In the genomic region with DNA sequence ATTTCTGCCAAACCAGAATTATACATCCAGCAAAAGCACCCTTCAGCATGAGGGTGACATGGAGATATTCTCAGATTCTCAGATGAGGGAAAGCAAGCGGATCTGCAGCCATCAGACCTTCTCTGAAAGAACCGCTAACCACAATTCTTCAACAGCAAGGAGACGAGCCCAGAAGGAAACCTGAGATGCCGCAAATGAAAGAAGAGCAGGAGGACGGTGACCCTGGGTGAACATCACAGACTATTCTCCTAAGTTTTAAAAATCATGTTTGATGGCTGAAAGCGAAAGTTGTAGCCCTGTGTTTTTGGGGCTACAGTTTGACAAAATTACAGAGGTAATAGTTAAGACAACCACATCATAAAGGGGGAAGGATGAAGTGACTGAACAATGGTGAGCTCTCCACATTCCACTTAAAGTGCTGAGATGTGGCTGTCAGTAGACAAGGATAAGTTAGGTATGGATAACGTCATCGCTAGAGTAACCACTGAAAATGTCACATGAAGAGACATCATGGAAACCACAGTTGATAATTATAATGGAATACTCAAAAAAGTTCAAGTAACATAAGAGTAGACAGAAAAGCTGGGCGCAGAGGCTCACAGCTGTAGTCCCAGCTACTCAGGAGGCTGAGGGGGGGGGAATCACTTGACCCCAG, we compare ENCODE assay signal across 23 cellular contexts. TPM values are rescaled to one million over a fixed set of nuclear protein-coding genes. Genes with fewer than 3 reads are reported as not detected.
A peak's percentile ranks its signal among the peaks of the same experiment; 100 is the strongest.
DNase-seq lines count a peak whose midpoint lies in the region; ATAC-seq and TF ChIP-seq lines count a peak whose summit lies in the region.
"Had no signal": no experiment of that assay in that cellular context is flagged by ENCODE, and none has a peak within 500 bp of the region (broad histone marks: within the 10 kb centered on the region; RNA-seq: fewer than 3 reads in every experiment).

No MANE protein-coding gene starts in this region.

- WGBS in lower leg skin, 2 donors, result 90 to 95% methylated on average over 9 of the region's 9 CpGs

- peaks cover 14% of the 10 kb centered on the region for H3K27me3 ChIP-seq in KMS-11 (ENCODE audit: insufficient read depth, low read depth)

- peak overlapping the region; percentile 3; the same call in 1 of the 2 replicates for H3K27ac ChIP-seq in KMS-11
- H3K27ac ChIP-seq: GM23248, PC-9 had no signal

- peak; percentile 6 for DNase-seq in Right ventricle myocardium superior
- DNase-seq in left ventricle myocardium superior, result no peak
- DNase-seq in fibroblast of peridontal ligament (ENCODE audit: extremely low read depth), result peak; percentile 17
- no peak for DNase-seq in hypothalamus (lab: John Stamatoyannopoulos, UW)
- DNase-seq in lower leg skin (ENCODE audit: low spot score in 2 of 2), result no peak
- DNase-seq in NCI-H526 treated with DMSO at 0.1 percent for 48 hours (lab: John Stamatoyannopoulos, UW), result no peak
- DNase-seq: CD4-positive, alpha-beta memory T cell; GM23248; HCEC 1CT; IMR-90; Kasumi-1; NCI-H1048; NCI-H1417 treated with DMSO at 0.1 percent for 48 hours; NCI-H187; NCI-H226; NCI-H526; PC-9; SIG-M5; SK-N-SH had no signal

- no peaks in the 10 kb centered on the region for H3K36me3 ChIP-seq in KMS-11 (ENCODE audit: insufficient read depth)

- no peak overlapping the region for H3K9ac ChIP-seq in KMS-11
- H3K9ac ChIP-seq: GM23248, SK-N-SH had no signal

- no peak overlapping the region for H3K4me3 ChIP-seq in KMS-11 (IDR thresholded peaks at IDR 0.05; ENCODE audit: insufficient read depth, low read depth, low read length)
- no peak overlapping the region for H3K4me3 ChIP-seq in lower leg skin (ENCODE audit: low read depth, poor library complexity, severe bottlenecking)
- H3K4me3 ChIP-seq: GM23248, PC-9 had no signal

- TF ChIP-seq POLR2A in lower leg skin (IDR thresholded peaks at IDR 0.05), result no peak

- no peak for ATAC-seq in Right ventricle myocardium superior (ENCODE audit: poor library complexity)
- no peak for ATAC-seq in left ventricle myocardium superior

- H3K4me2 ChIP-seq in KMS-11, result peak overlapping the region; percentile 70
- H3K4me2 ChIP-seq: PC-9, SK-N-SH had no signal

- no peak overlapping the region for H2AFZ ChIP-seq in KMS-11 (ENCODE audit: low read depth)
- H2AFZ ChIP-seq: GM23248, PC-9 had no signal

- no peaks in the 10 kb centered on the region for H3K79me2 ChIP-seq in KMS-11 (ENCODE audit: insufficient read depth, low read depth)

- intact Hi-C loops in Right ventricle myocardium superior (cut with DNase I), result no loop called here
- intact Hi-C loops in left ventricle myocardium superior (cut with micrococcal nuclease), result no loop called here
- intact Hi-C loops in lower leg skin (cut with DNase I; ENCODE audit: low total_unique reads), result no loop called here

- no peaks in the 10 kb centered on the region for H4K20me1 ChIP-seq in KMS-11 (ENCODE audit: insufficient read depth)

- no peak for TF ChIP-seq CTCF in KMS-11 (conservative IDR thresholded peaks at IDR 0.05; ENCODE audit: low read depth, low read length)
- TF ChIP-seq CTCF in lower leg skin (IDR thresholded peaks at IDR 0.05), result no peak

- H3K4me1 ChIP-seq in KMS-11 (ENCODE audit: low read depth, poor library complexity, severe bottlenecking), result peaks cover 41% of the 10 kb centered on the region

RNA-seq across cellular contexts. Expression of a gene that starts 31.5 kb away (rescaled TPM):
- total RNA-seq in Right ventricle myocardium superior, result 10.0 TPM
- total RNA-seq in left ventricle myocardium superior, result 10.2 TPM
- total RNA-seq in lower leg skin, result 10 to 100 TPM; 18.6 to 41.8 (median 24.3) TPM

RNA-seq across cellular contexts. Expression of a gene that starts 49.5 kb away (rescaled TPM):
- total RNA-seq in Right ventricle myocardium superior (not detected), left ventricle myocardium superior (not detected), lower leg skin (not detected)
- total RNA-seq: CD4-positive, alpha-beta memory T cell; GM23248; IMR-90; MCF 10A; T-helper 2 cell treated with Interferon-gamma antibody and Interleukin-4, amounts not matched to agents 100 ng/mL and 5 ng/mL, for 36 hours had no signal

RNA-seq across cellular contexts. Expression of a gene that starts 59.5 kb away (rescaled TPM):
- total RNA-seq in Right ventricle myocardium superior (12.2 TPM), left ventricle myocardium superior (10.7 TPM), lower leg skin (10 to 100 TPM; 24.1 to 44.3 (median 28.2) TPM)
- total RNA-seq: G401 had no signal

Comparison
In these comparisons a context has a peak if more than half of its experiments do, and no peak if none do; other contexts are left out.
1. DNase-seq: peak in Right ventricle myocardium superior (single experiment) and fibroblast of peridontal ligament (single experiment); none in left ventricle myocardium superior (single experiment), hypothalamus (0 of 51), lower leg skin (0 of 2) and NCI-H526 treated with DMSO at 0.1 percent for 48 hours (single experiment).